In the genomic region with DNA sequence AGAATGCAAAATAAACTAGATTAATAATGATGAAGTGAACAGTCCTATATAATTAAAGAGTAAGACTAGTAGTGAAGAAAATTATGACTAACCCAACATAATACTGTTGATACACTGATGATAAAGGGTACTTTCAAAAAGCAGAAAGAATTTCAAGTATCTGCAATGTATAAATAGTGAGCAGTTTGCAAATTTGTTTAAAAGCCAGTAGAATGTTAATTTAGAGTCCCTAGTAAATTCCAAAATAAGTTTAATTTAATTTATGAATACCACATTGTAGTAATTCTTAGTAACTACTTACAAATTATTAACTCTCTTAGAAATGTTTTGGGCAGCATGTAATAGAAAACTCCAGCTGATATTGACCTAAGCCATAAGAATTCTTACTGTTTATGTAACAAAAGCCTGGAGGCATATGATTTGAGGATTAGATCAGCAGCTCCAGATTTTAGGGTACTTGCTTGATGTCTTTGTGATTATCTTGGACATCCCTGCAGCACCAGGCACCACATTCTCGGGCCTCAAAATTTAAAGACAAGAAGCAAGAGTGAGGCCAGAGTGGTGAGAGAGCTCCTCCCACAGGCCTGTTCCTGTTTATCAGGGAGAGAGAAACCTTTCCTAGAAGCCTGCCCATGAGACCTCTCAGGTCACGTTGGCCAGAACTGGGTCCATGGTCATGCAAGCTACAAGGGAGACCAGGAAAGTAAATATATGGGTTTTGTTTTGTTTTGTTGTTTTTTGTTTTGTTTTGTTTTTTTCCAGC, we compare ENCODE assay signal across 8 cellular contexts.
DNase-seq lines count a peak whose midpoint lies in the region; ATAC-seq, FAIRE-seq and TF ChIP-seq lines count a peak whose summit lies in the region.

No MANE protein-coding gene starts in this region.

- FAIRE-seq in TTC549 (lab: Jason Lieb, UNC): peak; percentile 88

- ATAC-seq in HG02623 (IDR thresholded peaks at IDR 0.05; ENCODE audit: unreplicated experiment): peak; percentile 61

- DNase-seq in A172 (ENCODE audit: low spot score) (peak; percentile 23), GM10266 (ENCODE audit: extremely low spot score) (peak; percentile 57), NCI-H1436 (lab: John Stamatoyannopoulos, UW) (peak; percentile 34), islet precursor cell (peak; percentile 81), dedifferentiated amniotic fluid mesenchymal stem cell (ENCODE audit: extremely low spot score) (no peak)
- no peak for DNase-seq in activated CD4-positive, CD25-positive, alpha-beta regulatory T cell treated with anti-CD3 and anti-CD28 coated beads, Interleukin-2, amount 50 U/mL, for 72 hours

- TF ChIP-seq CTCF in GM10266 (IDR thresholded peaks at IDR 0.05; ENCODE audit: control insufficient read depth, insufficient read depth, low read depth, missing control alignments): peak; percentile 64

Comparison
In these comparisons a context has a peak if more than half of its experiments do, and no peak if none do; other contexts are left out.
1. DNase-seq: peak in A172 (single experiment), GM10266 (single experiment), NCI-H1436 (single experiment) and islet precursor cell (single experiment); none in activated CD4-positive, CD25-positive, alpha-beta regulatory T cell treated with anti-CD3 and anti-CD28 coated beads, Interleukin-2, amount 50 U/mL, for 72 hours (single experiment) and dedifferentiated amniotic fluid mesenchymal stem cell (single experiment).